ENCODE assay signal across 12 cellular contexts in genomic region chr22:38311331-38311635, GRCh38. TPM values are rescaled to one million over a fixed set of nuclear protein-coding genes. Genes with fewer than 3 reads are reported as not detected.
A peak's percentile ranks its signal among the peaks of the same experiment; 100 is the strongest.
DNase-seq lines count a peak whose midpoint lies in the region; ATAC-seq and TF ChIP-seq lines count a peak whose summit lies in the region.
"Had no signal": no experiment of that assay in that cellular context is flagged by ENCODE, and none has a peak within 500 bp of the region (broad histone marks: within the 10 kb centered on the region; RNA-seq: fewer than 3 reads in every experiment).

No MANE protein-coding gene starts in this region.

- H3K27me3 ChIP-seq in BLaER1 treated with 17β-estradiol and CSF1 and Interleukin-3, amounts not matched to agents 10 nM and 100 nM: no peaks in the 10 kb centered on the region
- H3K27me3 ChIP-seq in osteoblast (ENCODE audit: insufficient read depth, low read length): no peaks in the 10 kb centered on the region

- no peak overlapping the region for H2AFZ ChIP-seq in osteoblast (ENCODE audit: low read length)

- no peak for ATAC-seq in GM18870 (IDR thresholded peaks at IDR 0.05; ENCODE audit: unreplicated experiment)

- H3K9me3 ChIP-seq in BLaER1 treated with 17β-estradiol and CSF1 and Interleukin-3, amounts not matched to agents 10 nM and 100 nM (replicated peaks in 1 of 11): no peaks in the 10 kb centered on the region
- H3K9me3 ChIP-seq in osteoblast (ENCODE audit: low read depth, low read length): no peaks in the 10 kb centered on the region

- DNase-seq in LHCN-M2 (ENCODE audit: low read depth) (peak; percentile 44), cardiac fibroblast (ENCODE audit: low read depth in 2 of 2) (peak; percentile 28 to 72), osteoblast (ENCODE audit: insufficient read length, low spot score, missing footprints) (peak; percentile 90), NCI-H510A treated with DMSO at 0.1 percent for 48 hours (lab: John Stamatoyannopoulos, UW) (no peak), C1 segment of cervical spinal cord (lab: John Stamatoyannopoulos, UW) (no peak), lower leg skin (ENCODE audit: low spot score in 2 of 2) (no peak)
- DNase-seq: cerebellar nuclear complex, DMS53, KG1, NCI-H774 had no signal

- H3K9ac ChIP-seq in BLaER1 treated with 17β-estradiol and CSF1 and Interleukin-3, amounts not matched to agents 10 nM and 100 nM: peak overlapping the region; percentile 11 to 99 (median 65); a peak in 19 of 22 replicates

- H4K20me1 ChIP-seq in BLaER1 treated with 17β-estradiol and CSF1 and Interleukin-3, amounts not matched to agents 10 nM and 100 nM: peaks cover 96 to 100% (median 100%) of the 10 kb centered on the region in 11 experiments
- peaks cover 96% of the 10 kb centered on the region for H4K20me1 ChIP-seq in osteoblast (ENCODE audit: insufficient read depth, low read length)

- peaks cover 100% of the 10 kb centered on the region for H3K79me2 ChIP-seq in osteoblast (ENCODE audit: insufficient read depth, low read length)

- intact Hi-C loops in lower leg skin (cut with DNase I; ENCODE audit: low total_unique reads): loop anchor here (5.0 kb wide), 1 partner anchor 34 kb away; no protein-coding TSS in a partner anchor

- WGBS in lower leg skin, 2 donors: 61 to 72% methylated on average over 5 of the region's 5 CpGs

- peak overlapping the region; percentile 97 to 100 (median 99) for H3K4me2 ChIP-seq in BLaER1 treated with 17β-estradiol and CSF1 and Interleukin-3, amounts not matched to agents 10 nM and 100 nM
- H3K4me2 ChIP-seq in osteoblast (ENCODE audit: insufficient read depth, low read length): peak overlapping the region; percentile 46

- H3K4me3 ChIP-seq in BLaER1 treated with 17β-estradiol and CSF1 and Interleukin-3, amounts not matched to agents 10 nM and 100 nM: peak overlapping the region in 6 of 10 experiments; percentile 22 to 56 (median 31); a peak in 10 of 20 replicates
- H3K4me3 ChIP-seq in cardiac fibroblast (replicated peaks in 1 of 2; ENCODE audit: low read depth in 2 of 2, low read length in 2 of 2) (no peak overlapping the region), osteoblast (ENCODE audit: insufficient read depth, low read length) (peak overlapping the region; percentile 11), lower leg skin (ENCODE audit: low read depth, poor library complexity, severe bottlenecking) (no peak overlapping the region)

- H3K27ac ChIP-seq in BLaER1 treated with 17β-estradiol and CSF1 and Interleukin-3, amounts not matched to agents 10 nM and 100 nM: peak overlapping the region in 10 of 11 experiments; percentile 26 to 99 (median 98); a peak in 20 of 22 replicates
- peak overlapping the region; percentile 81 for H3K27ac ChIP-seq in osteoblast (ENCODE audit: low read depth, low read length)

- TF ChIP-seq POLR2A in lower leg skin (IDR thresholded peaks at IDR 0.05): no peak

- no peak for TF ChIP-seq CTCF in cardiac fibroblast (IDR thresholded peaks at IDR 0.05; ENCODE audit: low read depth, low read length)
- TF ChIP-seq CTCF in osteoblast (IDR thresholded peaks at IDR 0.05; ENCODE audit: extremely low read depth, low read depth, low read length): no peak
- no peak for TF ChIP-seq CTCF in lower leg skin (IDR thresholded peaks at IDR 0.05)

- peaks cover 54 to 77% (median 71%) of the 10 kb centered on the region in 11 experiments for H3K36me3 ChIP-seq in BLaER1 treated with 17β-estradiol and CSF1 and Interleukin-3, amounts not matched to agents 10 nM and 100 nM
- H3K36me3 ChIP-seq in osteoblast (ENCODE audit: insufficient read depth, low read length): peaks cover 58% of the 10 kb centered on the region

- H3K4me1 ChIP-seq in BLaER1 treated with 17β-estradiol and CSF1 and Interleukin-3, amounts not matched to agents 10 nM and 100 nM: peaks cover 91 to 96% (median 94%) of the 10 kb centered on the region in 10 experiments
- H3K4me1 ChIP-seq in osteoblast (ENCODE audit: insufficient read depth, low read length): peaks cover 55% of the 10 kb centered on the region

RNA-seq across cellular contexts. Expression of gene CSNK1E, which starts 6.0 kb away (rescaled TPM):
- total RNA-seq in LHCN-M2 (2014; rRNA removed) (121 and 134 TPM in 2 replicates), osteoblast (142 and 152 TPM in 2 replicates), lower leg skin (100 to 1,000 TPM; 142 to 258 (median 163) TPM)
- polyA plus RNA-seq in LHCN-M2 (2012): 120 TPM

RNA-seq across cellular contexts. Expression of gene TMEM184B, which starts 38.5 kb away (rescaled TPM):
- 61.3 and 70.6 TPM in 2 replicates for total RNA-seq in LHCN-M2 (2014; rRNA removed)
- polyA plus RNA-seq in LHCN-M2 (2012): 57.6 TPM
- 29.8 and 30.0 TPM in 2 replicates for total RNA-seq in osteoblast
- 10 to 100 TPM; 27.9 to 67.4 (median 40.7) TPM for total RNA-seq in lower leg skin

Comparison
In these comparisons a context has a peak if more than half of its experiments do, and no peak if none do; other contexts are left out.
1. H3K4me3 ChIP-seq: peak in BLaER1 treated with 17β-estradiol and CSF1 and Interleukin-3, amounts not matched to agents 10 nM and 100 nM (6 of 10) and osteoblast (single experiment); none in cardiac fibroblast (0 of 2) and lower leg skin (single experiment).
2. DNase-seq: peak in LHCN-M2 (single experiment), cardiac fibroblast (2 of 2) and osteoblast (single experiment); none in NCI-H510A treated with DMSO at 0.1 percent for 48 hours (single experiment), C1 segment of cervical spinal cord (0 of 14) and lower leg skin (0 of 2).